Comparison of ENCODE assay signal across 8 cellular contexts in genomic region chr11:122717264-122717867, GRCh38.
DNase-seq lines count a peak whose midpoint lies in the region; ATAC-seq and TF ChIP-seq lines count a peak whose summit lies in the region.

No MANE protein-coding gene starts in this region.

- H3K27me3 ChIP-seq in DOHH2 (ENCODE audit: control insufficient read depth, low read length) (no peaks in the 10 kb centered on the region), vagina (no peaks in the 10 kb centered on the region)

- TF ChIP-seq CTCF in DOHH2 (IDR thresholded peaks at IDR 0.05; ENCODE audit: low read depth, low read length, poor library complexity, severe bottlenecking) (no peak), RWPE1 (conservative IDR thresholded peaks at IDR 0.05; ENCODE audit: low read depth) (no peak), vagina (IDR thresholded peaks at IDR 0.05) (no peak)

- H3K27ac Mint-ChIP-seq in activated T-helper 2 cell treated with anti-CD3 and anti-CD28 coated beads, Interferon-gamma antibody, Interleukin-2, Interleukin-4, amounts not matched to agents 10 μg/mL and 5 μg/mL and 100 μg/mL, durations not matched to agents 14 hours and 24 hours and 36 hours: peak overlapping the region; percentile 8
- H3K27ac Mint-ChIP-seq in stimulated activated naive CD8-positive, alpha-beta T cell treated with anti-CD3 and anti-CD28 coated beads, Interleukin-15, amount 100 ng/mL, for 72 hours: peak overlapping the region; percentile 21 to 60

- ATAC-seq in GM19455 (IDR thresholded peaks at IDR 0.05; ENCODE audit: unreplicated experiment) (peak; percentile 73), HG03457 (IDR thresholded peaks at IDR 0.05; ENCODE audit: unreplicated experiment) (peak; percentile 70)
- peak; percentile 92 for ATAC-seq in stimulated activated naive CD8-positive, alpha-beta T cell treated with anti-CD3 and anti-CD28 coated beads, Interleukin-15, amount 100 ng/mL, for 72 hours

- peak; percentile 23 for DNase-seq in activated T-helper 2 cell treated with anti-CD3 and anti-CD28 coated beads, Interferon-gamma antibody, Interleukin-2, Interleukin-4, amounts not matched to agents 10 μg/mL and 5 μg/mL and 100 μg/mL, durations not matched to agents 14 hours and 24 hours and 36 hours (ENCODE audit: low spot score)
- DNase-seq in stimulated activated naive CD8-positive, alpha-beta T cell treated with anti-CD3 and anti-CD28 coated beads, Interleukin-15, amount 100 ng/mL, for 72 hours: peak; percentile 70 to 80
- DNase-seq in RWPE1 (ENCODE audit: low spot score) (no peak), vagina (ENCODE audit: extremely low spot score in 2 of 2) (no peak), A172 (ENCODE audit: low spot score) (no peak)

- H3F3A ChIP-seq in DOHH2 (ENCODE audit: control insufficient read depth, insufficient read depth): no peaks in the 10 kb centered on the region; the same call in 1 of the 2 replicates

- H3K4me2 ChIP-seq in DOHH2 (ENCODE audit: low read length): peak overlapping the region; percentile 59

- no peak overlapping the region for H3K4me3 Mint-ChIP-seq in activated T-helper 2 cell treated with anti-CD3 and anti-CD28 coated beads, Interferon-gamma antibody, Interleukin-2, Interleukin-4, amounts not matched to agents 10 μg/mL and 5 μg/mL and 100 μg/mL, durations not matched to agents 14 hours and 24 hours and 36 hours (ENCODE audit: low read depth)
- peak overlapping the region; percentile 32 to 67 for H3K4me3 Mint-ChIP-seq in stimulated activated naive CD8-positive, alpha-beta T cell treated with anti-CD3 and anti-CD28 coated beads, Interleukin-15, amount 100 ng/mL, for 72 hours

- POLR2A ChIA-PET in RWPE1 (lab: Yijun Ruan, JAX; ENCODE audit: low non-redundant PET): no interaction called here

- H3K36me3 Mint-ChIP-seq in activated T-helper 2 cell treated with anti-CD3 and anti-CD28 coated beads, Interferon-gamma antibody, Interleukin-2, Interleukin-4, amounts not matched to agents 10 μg/mL and 5 μg/mL and 100 μg/mL, durations not matched to agents 14 hours and 24 hours and 36 hours (ENCODE audit: low read depth): no peaks in the 10 kb centered on the region

- no peaks in the 10 kb centered on the region for H3K9me2 ChIP-seq in DOHH2 (replicated peaks; ENCODE audit: control insufficient read depth, low read length)

- peaks cover 13% of the 10 kb centered on the region for H3K79me2 ChIP-seq in DOHH2 (ENCODE audit: control insufficient read depth, low read length)

- no peaks in the 10 kb centered on the region for H3K9me3 ChIP-seq in DOHH2 (ENCODE audit: control insufficient read depth, insufficient read depth, low read length)
- H3K9me3 ChIP-seq in vagina: no peaks in the 10 kb centered on the region

- H3K27me3 Mint-ChIP-seq in activated T-helper 2 cell treated with anti-CD3 and anti-CD28 coated beads, Interferon-gamma antibody, Interleukin-2, Interleukin-4, amounts not matched to agents 10 μg/mL and 5 μg/mL and 100 μg/mL, durations not matched to agents 14 hours and 24 hours and 36 hours (ENCODE audit: low read depth): peaks cover 13% of the 10 kb centered on the region
- no peaks in the 10 kb centered on the region for H3K27me3 Mint-ChIP-seq in stimulated activated naive CD8-positive, alpha-beta T cell treated with anti-CD3 and anti-CD28 coated beads, Interleukin-15, amount 100 ng/mL, for 72 hours

- peaks cover 76% of the 10 kb centered on the region for H3K4me1 ChIP-seq in DOHH2 (ENCODE audit: control insufficient read depth, low read length)
- H3K4me1 ChIP-seq in vagina: no peaks in the 10 kb centered on the region

- H3K36me3 ChIP-seq in DOHH2 (ENCODE audit: control insufficient read depth, low read length) (peaks cover 9% of the 10 kb centered on the region), vagina (no peaks in the 10 kb centered on the region)

- H3K4me3 ChIP-seq in DOHH2 (ENCODE audit: low read length) (peak overlapping the region; percentile 56), vagina (no peak overlapping the region)

- no peaks in the 10 kb centered on the region for H3K9me3 Mint-ChIP-seq in activated T-helper 2 cell treated with anti-CD3 and anti-CD28 coated beads, Interferon-gamma antibody, Interleukin-2, Interleukin-4, amounts not matched to agents 10 μg/mL and 5 μg/mL and 100 μg/mL, durations not matched to agents 14 hours and 24 hours and 36 hours
- H3K9me3 Mint-ChIP-seq in stimulated activated naive CD8-positive, alpha-beta T cell treated with anti-CD3 and anti-CD28 coated beads, Interleukin-15, amount 100 ng/mL, for 72 hours: no peaks in the 10 kb centered on the region

- H3K27ac ChIP-seq in DOHH2 (ENCODE audit: low read depth, low read length) (peak overlapping the region; percentile 36), RWPE1 (no peak overlapping the region), vagina (no peak overlapping the region)

- CTCF ChIA-PET in RWPE1 (lab: Yijun Ruan, JAX): interaction anchor here (0.6 kb wide), 1 partner anchor 10 kb away, joined by 4 read pairs; no protein-coding TSS in a partner anchor

- peaks cover 37% of the 10 kb centered on the region for H3K4me1 Mint-ChIP-seq in activated T-helper 2 cell treated with anti-CD3 and anti-CD28 coated beads, Interferon-gamma antibody, Interleukin-2, Interleukin-4, amounts not matched to agents 10 μg/mL and 5 μg/mL and 100 μg/mL, durations not matched to agents 14 hours and 24 hours and 36 hours (ENCODE audit: low read depth)
- peaks cover 98% of the 10 kb centered on the region for H3K4me1 Mint-ChIP-seq in stimulated activated naive CD8-positive, alpha-beta T cell treated with anti-CD3 and anti-CD28 coated beads, Interleukin-15, amount 100 ng/mL, for 72 hours

- intact Hi-C loops in activated T-helper 2 cell treated with anti-CD3 and anti-CD28 coated beads, Interferon-gamma antibody, Interleukin-2, Interleukin-4, amounts not matched to agents 10 μg/mL and 5 μg/mL and 100 μg/mL, durations not matched to agents 14 hours and 24 hours and 36 hours (cut with micrococcal nuclease): no loop called here
- intact Hi-C loops in vagina (cut with DNase I): no loop called here

- no peak for TF ChIP-seq POLR2A in vagina (IDR thresholded peaks at IDR 0.05)

- no peaks in the 10 kb centered on the region for H4K20me1 ChIP-seq in DOHH2 (ENCODE audit: control insufficient read depth, insufficient read depth, low read depth, low read length)

Comparison
In these comparisons a context has a peak if more than half of its experiments do, and no peak if none do; other contexts are left out.
1. DNase-seq: peak in activated T-helper 2 cell treated with anti-CD3 and anti-CD28 coated beads, Interferon-gamma antibody, Interleukin-2, Interleukin-4, amounts not matched to agents 10 μg/mL and 5 μg/mL and 100 μg/mL, durations not matched to agents 14 hours and 24 hours and 36 hours (single experiment) and stimulated activated naive CD8-positive, alpha-beta T cell treated with anti-CD3 and anti-CD28 coated beads, Interleukin-15, amount 100 ng/mL, for 72 hours (2 of 2); none in RWPE1 (single experiment), vagina (0 of 2) and A172 (single experiment).
2. Peak in every context shown above with its lines, with median percentiles within 50 percentile points of each other: ATAC-seq.